8 cellular contexts compared by ENCODE assay signal in the genomic region with DNA sequence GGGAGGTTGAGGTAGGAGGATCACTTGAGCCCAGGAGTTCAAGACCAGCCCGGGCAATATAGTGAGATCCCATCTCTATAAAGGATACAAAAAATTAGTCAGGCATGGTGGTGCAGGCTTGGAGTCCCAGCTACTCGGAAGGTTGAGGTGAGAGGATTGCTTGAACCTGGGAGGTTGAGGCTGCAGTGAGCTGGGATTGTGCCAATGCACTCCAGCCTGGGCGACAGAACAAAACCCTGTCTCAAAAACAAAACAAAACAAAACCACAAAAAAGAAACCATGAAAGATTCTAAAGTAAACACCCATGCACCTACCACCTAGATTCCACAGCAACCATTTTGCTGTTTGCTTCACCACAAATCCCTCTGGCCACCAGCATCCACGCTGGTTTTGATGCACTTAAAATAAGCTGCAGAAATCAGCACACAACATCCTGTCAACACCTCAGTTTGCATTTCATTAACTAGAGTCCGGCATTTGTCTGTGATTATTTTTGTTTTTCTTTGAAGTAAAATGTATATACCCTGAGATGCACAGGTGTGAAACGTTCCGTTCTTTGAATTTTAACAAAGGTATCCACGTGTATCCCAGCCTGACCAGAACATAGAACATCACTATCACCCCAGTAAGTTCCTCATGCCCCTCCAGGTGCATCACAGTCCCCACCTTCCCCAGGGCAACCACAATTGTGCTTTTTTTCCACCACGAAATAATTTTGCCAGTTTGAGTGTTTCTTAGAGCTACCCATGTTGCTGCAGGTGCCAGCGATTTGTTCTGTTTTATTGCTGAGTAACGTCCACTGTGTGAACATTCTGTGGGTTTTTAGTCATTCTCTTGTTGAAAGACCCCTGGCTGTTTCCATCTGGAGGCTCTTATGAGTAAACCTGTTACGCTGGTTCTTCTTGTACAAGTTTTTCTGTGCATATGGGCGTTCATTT.
DNase-seq lines count a peak whose midpoint lies in the region; ATAC-seq, FAIRE-seq and TF ChIP-seq lines count a peak whose summit lies in the region.

No MANE protein-coding gene starts in this region.

- no peaks in the 10 kb centered on the region for H3K27me3 ChIP-seq in esophagus (ENCODE audit: control insufficient read depth in 1 of 2, insufficient read depth in 2 of 2, low read length in 2 of 2)

- peaks cover 0 to 2% of the 10 kb centered on the region in 2 donors for H3K36me3 ChIP-seq in esophagus (ENCODE audit: control insufficient read depth in 2 of 2, insufficient read depth in 2 of 2, low read length in 1 of 2)

- peak overlapping the region; percentile 44 to 73 for H3K27ac ChIP-seq in esophagus (ENCODE audit: low read depth in 2 of 2, low read length in 1 of 2)

- WGBS in esophagus, 2 donors = 62 to 66% methylated on average over 13 of the region's 13 CpGs

- no peak for FAIRE-seq in D721Med (lab: Jason Lieb, UNC)

- no peak for TF ChIP-seq CTCF in D721Med (IDR thresholded peaks at IDR 0.05; ENCODE audit: insufficient read depth, missing control alignments)

- no peak for ATAC-seq in GM19463 (IDR thresholded peaks at IDR 0.05; ENCODE audit: unreplicated experiment)

- H3K9me3 ChIP-seq in esophagus (ENCODE audit: control insufficient read depth in 2 of 2, insufficient read depth in 1 of 2, low read depth in 1 of 2, low read length in 1 of 2) = no peaks in the 10 kb centered on the region

- H3K4me1 ChIP-seq in esophagus (ENCODE audit: control insufficient read depth in 2 of 2, insufficient read depth in 2 of 2, low read length in 1 of 2) = peaks cover 2 to 8% of the 10 kb centered on the region in 2 donors

- H3K4me3 ChIP-seq in esophagus (ENCODE audit: low read depth in 1 of 2, low read length in 2 of 2) = no peak overlapping the region

- DNase-seq in HT-29 (ENCODE audit: low spot score) = peak; percentile 49
- peak; percentile 38 for DNase-seq in T-helper 9 cell
- DNase-seq in stimulated activated naive CD4-positive, alpha-beta T cell (lab: John Stamatoyannopoulos, UW) = peak; percentile 28 to 78 (median 50)
- DNase-seq in NCI-H82 (lab: John Stamatoyannopoulos, UW) = no peak
- no peak for DNase-seq in NCI-H187 treated with DMSO at 0.1 percent for 48 hours (lab: John Stamatoyannopoulos, UW)
- no peak for DNase-seq in D721Med (ENCODE audit: insufficient read length, low spot score)

Comparison
In these comparisons a context has a peak if more than half of its experiments do, and no peak if none do; other contexts are left out.
1. DNase-seq: peak in HT-29 (single experiment), T-helper 9 cell (single experiment) and stimulated activated naive CD4-positive, alpha-beta T cell (6 of 6); none in NCI-H82 (single experiment), NCI-H187 treated with DMSO at 0.1 percent for 48 hours (single experiment) and D721Med (single experiment).